8 cellular contexts compared by ENCODE assay signal in the genomic region with DNA sequence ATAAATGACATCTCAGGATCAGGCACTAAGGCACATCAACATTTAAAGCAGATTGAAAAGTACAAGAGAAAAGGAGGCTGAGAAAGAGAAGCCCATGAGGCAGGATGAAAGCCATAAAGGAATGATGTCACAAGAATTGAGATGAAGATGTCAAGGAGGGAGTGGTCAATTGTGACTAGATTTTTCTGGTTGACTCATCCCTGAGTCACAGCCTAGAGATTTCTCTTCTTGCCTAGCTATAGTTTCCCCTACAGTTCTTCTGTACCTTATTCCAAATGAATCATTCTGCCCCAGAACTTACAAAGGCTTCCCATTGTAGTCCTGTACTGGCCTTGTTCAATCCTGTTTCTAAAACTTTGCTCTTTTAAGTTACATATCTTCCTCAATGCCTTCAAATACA. TPM values are rescaled to one million over a fixed set of nuclear protein-coding genes. Genes with fewer than 3 reads are reported as not detected.
DNase-seq lines count a peak whose midpoint lies in the region; ATAC-seq and TF ChIP-seq lines count a peak whose summit lies in the region.

No MANE protein-coding gene starts in this region.

- H3K4me1 ChIP-seq in PC-9 (replicated peaks; ENCODE audit: insufficient read depth) (peaks cover 30% of the 10 kb centered on the region), colonic mucosa (no peaks in the 10 kb centered on the region)

- H3K27ac ChIP-seq in PC-9: peak overlapping the region; percentile 87
- peak overlapping the region; percentile 3 for H3K27ac ChIP-seq in colonic mucosa

- no peak overlapping the region for H3K4me3 ChIP-seq in PC-9
- H3K4me3 ChIP-seq in colonic mucosa: no peak overlapping the region

- no peaks in the 10 kb centered on the region for H3K36me3 ChIP-seq in PC-9 (ENCODE audit: low read depth)
- no peaks in the 10 kb centered on the region for H3K36me3 ChIP-seq in colonic mucosa

- H3K4me2 ChIP-seq in PC-9: peak overlapping the region; percentile 40

- POLR2A ChIA-PET in PC-9 (lab: Charles Lee; ENCODE audit: unreplicated experiment): interaction anchor here (0.5 to 0.7 kb wide), 4 partner anchors 45 to 521 kb away, joined by 3 to 5 read pairs (median 3); no protein-coding TSS in a partner anchor

- BruUV-seq in PC-9 (replicated peaks; lab: Mats Ljungman, UMichigan): no TSS peak

- H3K27me3 ChIP-seq in PC-9 (ENCODE audit: insufficient read depth, low read depth) (no peaks in the 10 kb centered on the region), colonic mucosa (no peaks in the 10 kb centered on the region)

- no peaks in the 10 kb centered on the region for H4K20me1 ChIP-seq in PC-9 (ENCODE audit: insufficient read depth)

- no peaks in the 10 kb centered on the region; the same call in 1 of the 2 replicates for H3K9me3 ChIP-seq in PC-9 (ENCODE audit: insufficient read depth, low read depth)
- H3K9me3 ChIP-seq in colonic mucosa: no peaks in the 10 kb centered on the region

- H3K79me2 ChIP-seq in PC-9 (ENCODE audit: low read depth): peaks cover 13% of the 10 kb centered on the region

- H3F3A ChIP-seq in PC-9 (ENCODE audit: insufficient read depth, low read depth): peaks cover 20% of the 10 kb centered on the region

- CTCF ChIA-PET in PC-9 (lab: Charles Lee): no interaction called here

- intact Hi-C loops in PC-9 (cut with micrococcal nuclease; ENCODE audit: unreplicated experiment) (no loop called here), colonic mucosa (cut with DNase I) (no loop called here)

- no peak for TF ChIP-seq CTCF in GM20000 (IDR thresholded peaks at IDR 0.05; ENCODE audit: extremely low read depth, missing control alignments)
- no peak for TF ChIP-seq CTCF in PC-9 (conservative IDR thresholded peaks at IDR 0.05)
- no peak for TF ChIP-seq CTCF in colonic mucosa (IDR thresholded peaks at IDR 0.05)

- H2AFZ ChIP-seq in PC-9: no peak overlapping the region

- H3K9ac ChIP-seq in colonic mucosa (ENCODE audit: low read depth in 2 of 2, low read length in 2 of 2): no peak overlapping the region

- no peak for ATAC-seq in HG02588 (IDR thresholded peaks at IDR 0.05; ENCODE audit: unreplicated experiment)
- no peak for ATAC-seq in HG02623 (IDR thresholded peaks at IDR 0.05; ENCODE audit: unreplicated experiment)
- ATAC-seq in GM18867 (IDR thresholded peaks at IDR 0.05; ENCODE audit: unreplicated experiment): no peak

- no peaks in the 10 kb centered on the region for H3K9me2 ChIP-seq in PC-9 (ENCODE audit: insufficient read depth)

- DNase-seq in GM20000 (ENCODE audit: low spot score) (peak; percentile 7), PC-9 (peak; percentile 25 to 71), colonic mucosa (no peak), anterior cingulate cortex (lab: John Stamatoyannopoulos, UW) (no peak)
- DNase-seq in stimulated activated CD4-positive, alpha-beta T cell treated with anti-CD3 and anti-CD28 coated beads, Interleukin-2, amount 100 ng/mL, for 4 hours (ENCODE audit: low read depth): peak; percentile 71

RNA-seq across cellular contexts. Expression of gene USP53, which starts 3.4 kb away (rescaled TPM):
- total RNA-seq in PC-9 (2021) (14.6 and 19.3 TPM in 2 replicates), colonic mucosa (10 to 100 TPM; 37.5 to 83.8 TPM)

Comparison
In these comparisons a context has a peak if more than half of its experiments do, and no peak if none do; other contexts are left out.
1. DNase-seq: peak in GM20000 (single experiment), PC-9 (2 of 2) and stimulated activated CD4-positive, alpha-beta T cell treated with anti-CD3 and anti-CD28 coated beads, Interleukin-2, amount 100 ng/mL, for 4 hours (single experiment); none in colonic mucosa (single experiment) and anterior cingulate cortex (0 of 58).